In the genomic region with DNA sequence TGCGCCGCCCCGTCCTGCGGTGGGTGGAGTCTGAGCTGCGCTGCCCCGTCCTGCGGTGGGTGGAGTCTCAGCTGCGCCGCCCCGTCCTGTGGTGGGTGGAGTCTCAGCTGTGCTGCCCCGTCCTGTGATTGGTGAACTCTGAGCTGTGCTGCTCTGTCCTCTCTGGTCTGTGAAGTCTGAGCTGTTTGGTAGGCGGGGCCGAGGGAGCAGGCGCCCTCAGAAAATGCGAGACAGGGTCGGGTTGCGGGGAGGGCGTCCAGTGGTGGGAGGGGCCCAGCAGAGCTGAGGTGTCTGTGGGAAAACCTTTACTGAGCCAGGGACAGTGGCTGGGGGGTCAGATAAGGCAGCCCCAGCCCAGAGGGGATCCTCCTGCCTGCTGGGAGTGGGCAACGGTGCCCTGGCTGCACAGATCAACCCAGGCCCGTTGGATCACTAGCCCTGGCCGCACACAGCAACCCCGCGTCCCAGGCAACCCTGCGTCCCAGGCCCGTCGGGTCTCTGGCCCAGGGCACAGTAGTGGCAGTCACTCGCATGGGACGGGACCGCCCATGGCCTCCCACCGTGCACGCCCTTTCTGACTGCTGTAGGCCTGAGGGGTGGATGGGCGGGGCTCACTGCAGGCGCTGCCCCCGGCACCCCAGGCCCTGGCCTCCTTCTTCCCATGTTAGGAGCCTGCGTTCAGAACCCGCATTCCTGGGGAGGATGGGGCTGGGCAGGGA, we compare ENCODE assay signal across 29 cellular contexts.
"Had no signal": no experiment of that assay in that cellular context is flagged by ENCODE, and none has a peak within 500 bp of the region (broad histone marks: within the 10 kb centered on the region; RNA-seq: fewer than 3 reads in every experiment).

No MANE protein-coding gene starts in this region.

- H3K9me3 Mint-ChIP-seq: activated B cell treated with CpG ODN at 0.5 μM for 24 hours; activated T-cell treated with anti-CD3 and anti-CD28 coated beads, Interleukin-2, amount 50 U/mL, for 4 hours had no signal

- H3K4me1 Mint-ChIP-seq: activated B cell treated with CpG ODN at 0.5 μM for 24 hours; activated CD4-positive, alpha-beta memory T cell treated with anti-CD3 and anti-CD28 coated beads, Interleukin-2, amount 10 ng/mL, durations not matched to agents 7 days and 5 days; activated T-helper 17 cell treated with anti-CD3 and anti-CD28 coated beads, Interleukin-2, amount 50 U/mL, for 72 hours; T-helper 17 cell had no signal

- H3K27ac ChIP-seq: epithelial cell of prostate, esophagus squamous epithelium, gastroesophageal sphincter, WERI-Rb-1 had no signal

- DNase-seq: activated B cell treated with CpG ODN at 0.5 μM for 24 hours; activated CD4-positive, alpha-beta memory T cell treated with anti-CD3 and anti-CD28 coated beads, Interleukin-2, amount 10 ng/mL, durations not matched to agents 7 days and 5 days; activated CD4-positive, alpha-beta T cell treated with anti-CD3 and anti-CD28 coated beads for 48 hours; activated CD4-positive, alpha-beta T cell treated with anti-CD3 and anti-CD28 coated beads, Interleukin-2, amount 50 U/mL, for 4 hours; activated CD8-positive, alpha-beta memory T cell treated with anti-CD3 and anti-CD28 coated beads, Interleukin-2, amount 50 U/mL, for 48 hours; activated effector memory CD4-positive, alpha-beta T cell treated with Interleukin-2 at 50 U/mL for 16 hours; activated gamma-delta T cell treated with Interleukin-2 at 50 U/mL for 16 hours; activated naive CD4-positive, alpha-beta T cell treated with anti-CD3 and anti-CD28 coated beads, Interleukin-2, amount 50 U/mL, for 16 hours; activated naive CD4-positive, alpha-beta T cell treated with Interleukin-2 at 50 U/mL for 16 hours; activated T-cell treated with anti-CD3 and anti-CD28 coated beads, Interleukin-2, amount 50 U/mL, for 4 hours; amniotic stem cell; anterior cingulate cortex; caudate nucleus; cortex of kidney; dermis blood vessel endothelial cell; effector CD8-positive, alpha-beta T cell; esophagus squamous epithelium; foreskin melanocyte; head of caudate nucleus; T-helper 1 cell; T-helper 17 cell; T1000; WERI-Rb-1 had no signal

- H3K4me3 Mint-ChIP-seq: activated B cell treated with CpG ODN at 0.5 μM for 24 hours; activated CD4-positive, alpha-beta memory T cell treated with anti-CD3 and anti-CD28 coated beads, Interleukin-2, amount 10 ng/mL, durations not matched to agents 7 days and 5 days; activated naive CD8-positive, alpha-beta T cell; activated T-cell treated with anti-CD3 and anti-CD28 coated beads, Interleukin-2, amount 50 U/mL, for 4 hours; activated T-helper 17 cell treated with anti-CD3 and anti-CD28 coated beads, Interleukin-2, amount 50 U/mL, for 72 hours; T-helper 17 cell; T-helper 2 cell treated with Interferon-gamma antibody and Interleukin-4, amounts not matched to agents 5 μg/mL and 100 μg/mL, for 36 hours had no signal

- H3K27me3 Mint-ChIP-seq: activated B cell treated with CpG ODN at 0.5 μM for 24 hours; activated CD4-positive, alpha-beta memory T cell treated with anti-CD3 and anti-CD28 coated beads, Interleukin-2, amount 10 ng/mL, durations not matched to agents 7 days and 5 days; activated naive CD8-positive, alpha-beta T cell; activated T-helper 17 cell treated with anti-CD3 and anti-CD28 coated beads, Interleukin-2, amount 50 U/mL, for 72 hours; T-helper 17 cell had no signal

- H3K27ac Mint-ChIP-seq: activated B cell treated with CpG ODN at 0.5 μM for 24 hours; activated CD4-positive, alpha-beta memory T cell treated with anti-CD3 and anti-CD28 coated beads, Interleukin-2, amount 10 ng/mL, durations not matched to agents 7 days and 5 days; activated naive CD8-positive, alpha-beta T cell; activated T-helper 17 cell treated with anti-CD3 and anti-CD28 coated beads, Interleukin-2, amount 50 U/mL, for 72 hours; T-helper 17 cell; T-helper 2 cell treated with Interferon-gamma antibody and Interleukin-4, amounts not matched to agents 5 μg/mL and 100 μg/mL, for 36 hours had no signal

- H3K4me3 ChIP-seq: esophagus squamous epithelium, gastroesophageal sphincter had no signal

- H3K36me3 ChIP-seq: esophagus squamous epithelium, gastroesophageal sphincter had no signal

- H3K4me1 ChIP-seq: esophagus squamous epithelium, gastroesophageal sphincter had no signal

- ATAC-seq: activated CD4-positive, CD25-positive, alpha-beta regulatory T cell treated with anti-CD3 and anti-CD28 coated beads, Interleukin-2, amount 50 U/mL, for 24 hours; activated T-cell treated with anti-CD3 and anti-CD28 coated beads, Interleukin-2, amount 50 U/mL, for 4 hours; activated T-helper 17 cell treated with anti-CD3 and anti-CD28 coated beads, Interleukin-2, amount 50 U/mL, for 72 hours; gastroesophageal sphincter; T-helper 17 cell had no signal
